In the genomic region with DNA sequence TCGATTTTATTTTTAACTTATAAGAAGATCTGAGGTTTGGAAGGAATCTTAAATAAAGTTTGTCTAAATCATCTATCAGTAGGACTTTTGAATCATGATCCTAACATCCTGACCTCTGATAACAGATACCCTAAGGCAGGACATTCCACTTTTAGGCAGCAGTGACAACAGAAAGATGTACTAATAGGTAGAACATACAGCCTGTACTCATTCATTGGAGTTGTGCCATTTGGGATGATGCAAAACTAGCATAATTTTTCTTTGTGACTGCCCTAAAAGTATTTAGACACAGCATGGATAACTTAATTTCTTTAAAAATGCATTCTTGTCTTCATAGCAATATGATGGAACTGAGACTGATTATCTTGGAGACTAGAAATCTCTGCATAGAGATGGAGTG, we compare ENCODE assay signal across 13 cellular contexts. TPM values are rescaled to one million over a fixed set of nuclear protein-coding genes. Genes with fewer than 3 reads are reported as not detected.
A peak's percentile ranks its signal among the peaks of the same experiment; 100 is the strongest.
DNase-seq lines count a peak whose midpoint lies in the region; ATAC-seq and TF ChIP-seq lines count a peak whose summit lies in the region.
"Had no signal": no experiment of that assay in that cellular context is flagged by ENCODE, and none has a peak within 500 bp of the region (broad histone marks: within the 10 kb centered on the region; RNA-seq: fewer than 3 reads in every experiment).

No MANE protein-coding gene starts in this region.

- TF ChIP-seq CTCF in AG09309 (IDR thresholded peaks at IDR 0.05; ENCODE audit: control insufficient read depth, insufficient read depth, low read depth, low read length, missing control alignments), result no peak
- no peak for TF ChIP-seq CTCF in foreskin keratinocyte (conservative IDR thresholded peaks at IDR 0.05)
- no peak for TF ChIP-seq CTCF in left ventricle myocardium inferior (IDR thresholded peaks at IDR 0.05; ENCODE audit: borderline replicate concordance)

- peak overlapping the region; percentile 39 for H3K27ac ChIP-seq in GM23248
- no peak overlapping the region for H3K27ac ChIP-seq in foreskin keratinocyte
- H3K27ac ChIP-seq in left ventricle myocardium inferior (replicated peaks), result no peak overlapping the region
- H3K27ac ChIP-seq: left lung, thoracic aorta had no signal

- intact Hi-C loops in left ventricle myocardium inferior (cut with micrococcal nuclease), result no loop called here

- peak overlapping the region; percentile 14 for H3K4me2 ChIP-seq in GM23248 (ENCODE audit: unreplicated experiment)

- DNase-seq in AG09309 (ENCODE audit: low read depth), result peak; percentile 47
- peak; percentile 73 for DNase-seq in GM23248
- peak; percentile 87 for DNase-seq in adipocyte (ENCODE audit: low read depth)
- DNase-seq in foreskin keratinocyte, result peak in 1 of 2 donors; percentile 34
- no peak for DNase-seq in left ventricle myocardium inferior
- DNase-seq in HuH-7.5 (ENCODE audit: low spot score), result no peak
- DNase-seq in NK-92 (lab: John Stamatoyannopoulos, UW; ENCODE audit: unreplicated experiment), result no peak
- DNase-seq: activated CD4-positive, alpha-beta T cell treated with anti-CD3 and anti-CD28 coated beads for 1 hour; activated gamma-delta T cell treated with Interleukin-2 at 50 U/mL for 16 hours; head of caudate nucleus; left lung had no signal

- no peaks in the 10 kb centered on the region for H3K9me2 ChIP-seq in GM23248 (ENCODE audit: insufficient read depth)

- WGBS in GM23248 (ENCODE audit: low coverage in 1 of 2, low lambda C conversion rate in 2 of 2, missing lambda C conversion rate in 2 of 2), 2 experiments, result 76 to 85% methylated on average over 1 of the region's 1 CpG

- H3K36me3 ChIP-seq in GM23248 (ENCODE audit: low read depth) (no peaks in the 10 kb centered on the region), adipocyte (ENCODE audit: control insufficient read depth, insufficient read depth, low read length, severe bottlenecking) (no peaks in the 10 kb centered on the region), left ventricle myocardium inferior (no peaks in the 10 kb centered on the region)
- H3K36me3 ChIP-seq: left lung, thoracic aorta had no signal

- no peaks in the 10 kb centered on the region for H3K27me3 ChIP-seq in GM23248 (replicated peaks; ENCODE audit: insufficient read depth)
- no peaks in the 10 kb centered on the region for H3K27me3 ChIP-seq in adipocyte (replicated peaks; ENCODE audit: control insufficient read depth, insufficient read depth, low read length)
- no peaks in the 10 kb centered on the region for H3K27me3 ChIP-seq in foreskin keratinocyte
- H3K27me3 ChIP-seq in left ventricle myocardium inferior (ENCODE audit: low read depth), result no peaks in the 10 kb centered on the region
- H3K27me3 ChIP-seq: left lung had no signal

- no peak overlapping the region for H2AFZ ChIP-seq in GM23248

- H3K9me3 ChIP-seq in GM23248 (ENCODE audit: low read depth) (no peaks in the 10 kb centered on the region), adipocyte (ENCODE audit: control insufficient read depth, low read length) (no peaks in the 10 kb centered on the region), left ventricle myocardium inferior (replicated peaks) (peaks cover 13% of the 10 kb centered on the region)
- H3K9me3 ChIP-seq: left lung, thoracic aorta had no signal

- H3K4me1 ChIP-seq in GM23248 (ENCODE audit: insufficient read depth) (peaks cover 14% of the 10 kb centered on the region), adipocyte (ENCODE audit: control insufficient read depth, insufficient read depth, low read length) (peaks cover 19% of the 10 kb centered on the region), foreskin keratinocyte (peaks cover 16% of the 10 kb centered on the region), left ventricle myocardium inferior (peaks cover 12% of the 10 kb centered on the region)

- H3K9ac ChIP-seq in GM23248 (no peak overlapping the region), adipocyte (ENCODE audit: low read length) (no peak overlapping the region)

- H3K4me3 ChIP-seq in AG09309 (ENCODE audit: control insufficient read depth, low read depth, low read length) (no peak overlapping the region), GM23248 (no peak overlapping the region), adipocyte (ENCODE audit: low read length) (no peak overlapping the region), left ventricle myocardium inferior (no peak overlapping the region)
- H3K4me3 ChIP-seq: left lung, thoracic aorta had no signal

- H3K79me2 ChIP-seq in GM23248 (ENCODE audit: insufficient read depth), result peaks cover 68% of the 10 kb centered on the region

- in situ Hi-C loops in GM23248 (cut with MboI), result no loop called here

- H3F3A ChIP-seq in GM23248 (ENCODE audit: insufficient read depth), result peaks cover 19% of the 10 kb centered on the region

- H4K20me1 ChIP-seq in GM23248 (ENCODE audit: insufficient read depth), result no peaks in the 10 kb centered on the region

- ATAC-seq in foreskin keratinocyte (peak; percentile 33), HG02642 (IDR thresholded peaks at IDR 0.05; ENCODE audit: poor library complexity, unreplicated experiment) (no peak)
- ATAC-seq: left lung had no signal

RNA-seq across cellular contexts. Expression of gene CDC42SE2, which starts 39.7 kb away (rescaled TPM):
- total RNA-seq in GM23248 (2014; rRNA removed; shearing (Covaris generic)), result 17.5 and 22.1 TPM in 2 replicates
- polyA plus RNA-seq in GM23248 (2016; fragmentation: Nextera tagmentation; extraction: Ambion mirVana) (13.7 and 14.3 TPM in 2 replicates), foreskin keratinocyte (8.8 and 10.4 TPM in 2 replicates)
- total RNA-seq in foreskin keratinocyte (23.7 and 24.8 TPM in 2 replicates), left ventricle myocardium inferior (10.3 TPM)

Comparison
In these comparisons a context has a peak if more than half of its experiments do, and no peak if none do; other contexts are left out.
1. DNase-seq: peak in AG09309 (single experiment), GM23248 (single experiment) and adipocyte (single experiment); none in left ventricle myocardium inferior (single experiment), HuH-7.5 (single experiment) and NK-92 (single experiment).